In genomic region chr15:69358850-69359249, GRCh38 we compare ENCODE assay signal across 27 cellular contexts. TPM values are rescaled to one million over a fixed set of nuclear protein-coding genes. Genes with fewer than 3 reads are reported as not detected.
"Had no signal": no experiment of that assay in that cellular context is flagged by ENCODE, and none has a peak within 500 bp of the region (broad histone marks: within the 10 kb centered on the region; RNA-seq: fewer than 3 reads in every experiment).

No MANE protein-coding gene starts in this region.

- H3K9me3 ChIP-seq: colonic mucosa, esophagus squamous epithelium, pancreas, prostate gland, right atrium auricular region, spleen, thoracic aorta, tibial nerve, vagina had no signal

- H3K27ac Mint-ChIP-seq: dendritic cell treated with granulocyte-macrophage colony-stimulating factor and Interleukin-4, amounts not matched to agents 40 ng/mL and 50 ng/mL, for 4 days; immature natural killer cell; memory B cell; naive thymus-derived CD4-positive, alpha-beta T cell; stimulated activated memory B cell treated with anti-CD40 and anti-IgM and Interleukin-4, amounts not matched to agents 10 μg/mL and 1 μg/mL and 100 μg/mL, for 72 hours had no signal

- H3K36me3 Mint-ChIP-seq: immature natural killer cell; memory B cell; naive thymus-derived CD4-positive, alpha-beta T cell; stimulated activated memory B cell treated with anti-CD40 and anti-IgM and Interleukin-4, amounts not matched to agents 10 μg/mL and 1 μg/mL and 100 μg/mL, for 72 hours had no signal

- H3K4me1 ChIP-seq: colonic mucosa, prostate gland, right atrium auricular region, tibial nerve, vagina had no signal

- H3K36me3 ChIP-seq: colonic mucosa, esophagus squamous epithelium, pancreas, prostate gland, right atrium auricular region, spleen, thoracic aorta, tibial nerve, vagina had no signal

- DNase-seq: colonic mucosa; effector CD8-positive, alpha-beta T cell; esophagus squamous epithelium; foreskin melanocyte; glutamatergic neuron; hypothalamus; immature natural killer cell; islet precursor cell; left ventricle myocardium superior; midbrain; naive thymus-derived CD4-positive, alpha-beta T cell; spleen; stimulated activated CD4-positive, alpha-beta T cell treated with anti-CD3 and anti-CD28 coated beads, Interleukin-4, amount 100 ng/mL, for 4 hours; stimulated activated naive CD8-positive, alpha-beta T cell treated with anti-CD3 and anti-CD28 coated beads, Interleukin-15, Interleukin-2, amounts not matched to agents 100 U/mL and 50 U/mL, for 24 hours had no signal

- H3K27ac ChIP-seq: colonic mucosa, esophagus squamous epithelium, prostate gland, right atrium auricular region, skin epidermis, spleen, thoracic aorta, tibial nerve, vagina had no signal

- H3K4me1 Mint-ChIP-seq: central memory CD8-positive, alpha-beta T cell; immature natural killer cell; memory B cell; naive thymus-derived CD4-positive, alpha-beta T cell; stimulated activated memory B cell treated with anti-CD40 and anti-IgM and Interleukin-4, amounts not matched to agents 10 μg/mL and 1 μg/mL and 100 μg/mL, for 72 hours had no signal

- H3K4me3 Mint-ChIP-seq: central memory CD8-positive, alpha-beta T cell; dendritic cell treated with granulocyte-macrophage colony-stimulating factor and Interleukin-4, amounts not matched to agents 40 ng/mL and 50 ng/mL, for 4 days; immature natural killer cell; memory B cell; naive thymus-derived CD4-positive, alpha-beta T cell; nephron; stimulated activated memory B cell treated with anti-CD40 and anti-IgM and Interleukin-4, amounts not matched to agents 10 μg/mL and 1 μg/mL and 100 μg/mL, for 72 hours had no signal

- ATAC-seq: left ventricle myocardium superior; naive thymus-derived CD4-positive, alpha-beta T cell; stimulated activated memory B cell treated with anti-CD40 and anti-IgM and Interleukin-4, amounts not matched to agents 10 μg/mL and 1 μg/mL and 100 μg/mL, for 72 hours; stimulated activated naive CD8-positive, alpha-beta T cell treated with anti-CD3 and anti-CD28 coated beads, Interleukin-15, Interleukin-2, amounts not matched to agents 100 U/mL and 50 U/mL, for 24 hours had no signal

- H3K4me3 ChIP-seq: colonic mucosa, esophagus squamous epithelium, lung, pancreas, prostate gland, right atrium auricular region, skin epidermis, spleen, thoracic aorta, tibial nerve, vagina had no signal

- H3K9me3 Mint-ChIP-seq: central memory CD8-positive, alpha-beta T cell; dendritic cell treated with granulocyte-macrophage colony-stimulating factor and Interleukin-4, amounts not matched to agents 40 ng/mL and 50 ng/mL, for 4 days; immature natural killer cell; memory B cell; naive thymus-derived CD4-positive, alpha-beta T cell; stimulated activated memory B cell treated with anti-CD40 and anti-IgM and Interleukin-4, amounts not matched to agents 10 μg/mL and 1 μg/mL and 100 μg/mL, for 72 hours had no signal

- H3K27me3 ChIP-seq: colonic mucosa, esophagus squamous epithelium, pancreas, right atrium auricular region, tibial nerve, vagina had no signal

- H3K27me3 Mint-ChIP-seq: dendritic cell treated with granulocyte-macrophage colony-stimulating factor and Interleukin-4, amounts not matched to agents 40 ng/mL and 50 ng/mL, for 4 days; stimulated activated memory B cell treated with anti-CD40 and anti-IgM and Interleukin-4, amounts not matched to agents 10 μg/mL and 1 μg/mL and 100 μg/mL, for 72 hours had no signal

RNA-seq across cellular contexts. Expression of gene KIF23, which starts 55.3 kb away (rescaled TPM):
- polyA plus RNA-seq: naive thymus-derived CD4-positive, alpha-beta T cell had no signal
